In the genomic region with DNA sequence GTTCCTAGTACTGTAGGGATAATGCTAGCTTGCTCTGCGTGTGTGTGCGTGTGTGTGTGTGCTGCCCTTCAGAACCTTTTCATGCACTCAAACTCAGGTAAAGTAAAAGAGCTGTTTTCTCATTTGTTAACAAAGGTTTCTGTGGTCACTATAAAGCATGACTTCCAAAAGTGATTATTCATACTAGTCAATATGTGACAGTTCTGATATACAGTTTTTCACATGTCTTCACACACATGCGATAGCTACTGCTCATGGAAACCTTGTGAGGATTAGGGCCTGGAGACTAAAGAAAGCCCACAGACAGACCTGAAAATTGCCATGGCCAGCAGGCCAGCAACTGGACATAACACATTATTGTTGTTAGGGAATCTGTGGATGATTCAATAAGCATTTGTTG, we compare ENCODE assay signal across 11 cellular contexts.
"Had no signal": no experiment of that assay in that cellular context is flagged by ENCODE, and none has a peak within 500 bp of the region (broad histone marks: within the 10 kb centered on the region; RNA-seq: fewer than 3 reads in every experiment).

No MANE protein-coding gene starts in this region.

- ATAC-seq: GM23338, HepG2 had no signal

- FAIRE-seq: H1, H54, HepG2 had no signal

- H3K4me2 ChIP-seq: GM23338, KMS-11 had no signal

- H3K4me1 Mint-ChIP-seq: GM23338, H9 had no signal

- H2AFZ ChIP-seq: GM23338 had no signal

- H3K4me3 Mint-ChIP-seq: GM23338, H9, IgD-negative memory B cell had no signal

- H3K27ac Mint-ChIP-seq: GM23338, H9, IgD-negative memory B cell had no signal

- H3K27ac ChIP-seq: HL-60, KMS-11 had no signal

- DNase-seq: H9, HCEC 1CT, Karpas-422, KBM-7 had no signal

- H3K27me3 Mint-ChIP-seq: IgD-negative memory B cell had no signal

- H3K4me3 ChIP-seq: GM23338 had no signal

- H3K36me3 Mint-ChIP-seq: IgD-negative memory B cell had no signal

- H3K9me3 Mint-ChIP-seq: GM23338, IgD-negative memory B cell had no signal

- H3K9ac ChIP-seq: KMS-11 had no signal
